Comparison of ENCODE assay signal across 8 cellular contexts in the genomic region with DNA sequence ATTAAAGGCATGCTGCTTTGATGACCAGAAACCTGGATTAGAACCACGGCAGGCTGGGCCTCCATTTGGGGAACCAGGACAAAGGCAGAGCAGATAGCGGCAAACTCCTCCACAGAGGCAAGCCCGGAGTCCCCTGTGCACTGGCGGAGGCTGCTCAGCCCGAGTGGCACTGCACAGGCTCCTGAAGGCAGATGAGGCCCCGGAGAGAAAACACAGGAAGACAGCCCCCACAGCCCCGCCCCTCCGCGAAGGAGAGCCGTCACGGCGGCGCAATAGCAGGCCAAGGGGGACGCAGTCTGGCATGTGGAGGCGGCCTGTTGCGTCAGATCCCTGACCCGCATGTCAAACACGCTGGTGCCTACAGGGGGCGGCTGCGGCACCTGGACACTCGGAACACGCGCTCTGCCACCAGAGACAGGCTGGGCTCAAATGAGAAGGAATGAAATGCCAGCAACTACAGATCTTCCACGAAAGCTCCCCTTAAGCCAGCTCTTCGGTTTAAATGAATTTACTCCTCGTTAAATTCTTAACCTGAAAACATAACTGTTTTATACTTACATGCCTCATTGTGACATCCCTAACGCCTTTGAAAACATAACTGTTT.
DNase-seq lines count a peak whose midpoint lies in the region; ATAC-seq and TF ChIP-seq lines count a peak whose summit lies in the region.

No MANE protein-coding gene starts in this region.

- H3K27me3 ChIP-seq in NT2/D1 (ENCODE audit: insufficient read depth, insufficient read length) (no peaks in the 10 kb centered on the region), esophagus muscularis mucosa (no peaks in the 10 kb centered on the region)

- peak overlapping the region; percentile 52 for H3K9ac ChIP-seq in NT2/D1 (ENCODE audit: insufficient read length, low read depth)

- peaks cover 38% of the 10 kb centered on the region for H3K4me1 Mint-ChIP-seq in activated T-cell treated with anti-CD3 and anti-CD28 coated beads, Interleukin-2, amount 50 U/mL, for 4 hours (ENCODE audit: low read depth)
- peaks cover 42 to 70% (median 45%) of the 10 kb centered on the region in 3 donors for H3K4me1 Mint-ChIP-seq in naive B cell
- H3K4me1 Mint-ChIP-seq in stimulated activated naive B cell treated with anti-CD40 and anti-IgM and Interleukin-4, amounts not matched to agents 10 μg/mL and 1 μg/mL and 100 μg/mL, for 72 hours = peaks cover 61 to 89% of the 10 kb centered on the region in 2 donors

- TF ChIP-seq EP300 in esophagus muscularis mucosa (IDR thresholded peaks at IDR 0.05) = no peak

- DNase-seq in NT2/D1 (ENCODE audit: low read depth, low spot score) (no peak), esophagus muscularis mucosa (ENCODE audit: extremely low spot score) (peak; percentile 96), naive B cell (peak; percentile 84)
- DNase-seq in activated T-cell treated with anti-CD3 and anti-CD28 coated beads, Interleukin-2, amount 50 U/mL, for 4 hours = peak; percentile 58
- DNase-seq in stimulated activated naive B cell treated with anti-CD40 and anti-IgM and Interleukin-4, amounts not matched to agents 10 μg/mL and 1 μg/mL and 100 μg/mL, for 72 hours = peak; percentile 74

- no peaks in the 10 kb centered on the region for H3K9me3 Mint-ChIP-seq in activated T-cell treated with anti-CD3 and anti-CD28 coated beads, Interleukin-2, amount 50 U/mL, for 4 hours
- H3K9me3 Mint-ChIP-seq in naive B cell = no peaks in the 10 kb centered on the region
- H3K9me3 Mint-ChIP-seq in stimulated activated naive B cell treated with anti-CD40 and anti-IgM and Interleukin-4, amounts not matched to agents 10 μg/mL and 1 μg/mL and 100 μg/mL, for 72 hours = peaks cover 6 to 7% of the 10 kb centered on the region in 2 donors

- no peak for TF ChIP-seq POLR2A in esophagus muscularis mucosa (IDR thresholded peaks at IDR 0.05; ENCODE audit: low read depth)
- TF ChIP-seq POLR2A in GM18505 (IDR thresholded peaks at IDR 0.05; ENCODE audit: borderline replicate concordance, extremely low read depth, insufficient read depth, insufficient read length) = no peak

- 15% methylated on average over 14 of the region's 27 CpGs for WGBS in esophagus muscularis mucosa

- no peak overlapping the region for H3K4me3 ChIP-seq in NT2/D1 (ENCODE audit: insufficient read length, low read depth)
- peak overlapping the region; percentile 25 to 41 (median 34) for H3K4me3 ChIP-seq in esophagus muscularis mucosa

- H3K36me3 ChIP-seq in NT2/D1 (ENCODE audit: insufficient read depth, insufficient read length, low read length) (peaks cover 21% of the 10 kb centered on the region), esophagus muscularis mucosa (no peaks in the 10 kb centered on the region)

- peak overlapping the region; percentile 60 to 76 (median 62) for H3K27ac ChIP-seq in esophagus muscularis mucosa (replicated peaks in 1 of 4)

- ATAC-seq in GM18861 (IDR thresholded peaks at IDR 0.05; ENCODE audit: unreplicated experiment) (peak; percentile 40), naive B cell (ENCODE audit: low read depth in 2 of 2) (peak; percentile 25 to 31), GM18870 (IDR thresholded peaks at IDR 0.05; ENCODE audit: unreplicated experiment) (no peak), GM18505 (IDR thresholded peaks at IDR 0.05; ENCODE audit: unreplicated experiment) (no peak)
- ATAC-seq in activated T-cell treated with anti-CD3 and anti-CD28 coated beads, Interleukin-2, amount 50 U/mL, for 4 hours = peak; percentile 71 to 72
- ATAC-seq in stimulated activated naive B cell treated with anti-CD40 and anti-IgM and Interleukin-4, amounts not matched to agents 10 μg/mL and 1 μg/mL and 100 μg/mL, for 72 hours (replicated peaks) = peak; percentile 38 to 39

- peaks cover 4% of the 10 kb centered on the region for H3K36me3 Mint-ChIP-seq in activated T-cell treated with anti-CD3 and anti-CD28 coated beads, Interleukin-2, amount 50 U/mL, for 4 hours (ENCODE audit: insufficient read depth)
- H3K36me3 Mint-ChIP-seq in naive B cell = no peaks in the 10 kb centered on the region
- H3K36me3 Mint-ChIP-seq in stimulated activated naive B cell treated with anti-CD40 and anti-IgM and Interleukin-4, amounts not matched to agents 10 μg/mL and 1 μg/mL and 100 μg/mL, for 72 hours = peaks cover 34 to 54% of the 10 kb centered on the region in 2 donors

- H3K27me3 Mint-ChIP-seq in activated T-cell treated with anti-CD3 and anti-CD28 coated beads, Interleukin-2, amount 50 U/mL, for 4 hours (ENCODE audit: low read depth) = no peaks in the 10 kb centered on the region
- no peaks in the 10 kb centered on the region for H3K27me3 Mint-ChIP-seq in naive B cell
- H3K27me3 Mint-ChIP-seq in stimulated activated naive B cell treated with anti-CD40 and anti-IgM and Interleukin-4, amounts not matched to agents 10 μg/mL and 1 μg/mL and 100 μg/mL, for 72 hours = no peaks in the 10 kb centered on the region

- H3K4me3 Mint-ChIP-seq in activated T-cell treated with anti-CD3 and anti-CD28 coated beads, Interleukin-2, amount 50 U/mL, for 4 hours = peak overlapping the region; percentile 24
- H3K4me3 Mint-ChIP-seq in naive B cell = peak overlapping the region in 7 of 8 donors; percentile 15 to 84 (median 45)
- H3K4me3 Mint-ChIP-seq in stimulated activated naive B cell treated with anti-CD40 and anti-IgM and Interleukin-4, amounts not matched to agents 10 μg/mL and 1 μg/mL and 100 μg/mL, for 72 hours = peak overlapping the region in 1 of 2 donors; percentile 45

- peak; percentile 59 to 82 (median 78) for TF ChIP-seq CTCF in esophagus muscularis mucosa (IDR thresholded peaks at IDR 0.05)

- H3K4me1 ChIP-seq in NT2/D1 (ENCODE audit: insufficient read depth, insufficient read length) = peaks cover 49% of the 10 kb centered on the region
- peaks cover 33 to 65% (median 50%) of the 10 kb centered on the region in 4 donors for H3K4me1 ChIP-seq in esophagus muscularis mucosa

- intact Hi-C loops in esophagus muscularis mucosa (cut with DNase I) = loop anchor here (1.0 to 10.0 kb wide), 2 partner anchors 105 to 519 kb away; no protein-coding TSS in a partner anchor

- H3K9me3 ChIP-seq in NT2/D1 (ENCODE audit: insufficient read depth, low read length) = no peaks in the 10 kb centered on the region
- H3K9me3 ChIP-seq in esophagus muscularis mucosa = no peaks in the 10 kb centered on the region

- peak overlapping the region in 5 of 6 donors; percentile 61 to 91 (median 74) for H3K27ac Mint-ChIP-seq in naive B cell
- H3K27ac Mint-ChIP-seq in stimulated activated naive B cell treated with anti-CD40 and anti-IgM and Interleukin-4, amounts not matched to agents 10 μg/mL and 1 μg/mL and 100 μg/mL, for 72 hours = peak overlapping the region; percentile 72

Comparison
In these comparisons a context has a peak if more than half of its experiments do, and no peak if none do; other contexts are left out.
1. ATAC-seq: peak in GM18861 (single experiment), activated T-cell treated with anti-CD3 and anti-CD28 coated beads, Interleukin-2, amount 50 U/mL, for 4 hours (2 of 2), naive B cell (2 of 2) and stimulated activated naive B cell treated with anti-CD40 and anti-IgM and Interleukin-4, amounts not matched to agents 10 μg/mL and 1 μg/mL and 100 μg/mL, for 72 hours (2 of 2); none in GM18870 (single experiment) and GM18505 (single experiment).